Comparison of ENCODE assay signal across 10 cellular contexts in genomic region chr10:17238445-17239275, GRCh38. TPM values are rescaled to one million over a fixed set of nuclear protein-coding genes. Genes with fewer than 3 reads are reported as not detected.
A peak's percentile ranks its signal among the peaks of the same experiment; 100 is the strongest.
DNase-seq lines count a peak whose midpoint lies in the region; ATAC-seq and TF ChIP-seq lines count a peak whose summit lies in the region.
"Had no signal": no experiment of that assay in that cellular context is flagged by ENCODE, and none has a peak within 500 bp of the region (broad histone marks: within the 10 kb centered on the region; RNA-seq: fewer than 3 reads in every experiment).

No MANE protein-coding gene starts in this region.

- H3K9ac ChIP-seq in neural progenitor cell (no peak overlapping the region), colonic mucosa (ENCODE audit: low read depth in 2 of 2, low read length in 2 of 2) (no peak overlapping the region)

- no peak for ATAC-seq in HG02981 (IDR thresholded peaks at IDR 0.05; ENCODE audit: unreplicated experiment)

- H3K27me3 Mint-ChIP-seq in neural progenitor cell (ENCODE audit: insufficient read depth, low read depth): peaks cover 7% of the 10 kb centered on the region

- H3K4me3 ChIP-seq in neural progenitor cell (no peak overlapping the region), colonic mucosa (no peak overlapping the region)
- H3K4me3 ChIP-seq: cardiac muscle cell had no signal

- peaks cover 2% of the 10 kb centered on the region for H4K20me1 ChIP-seq in neural progenitor cell (ENCODE audit: low read depth)

- intact Hi-C loops in colonic mucosa (cut with DNase I): no loop called here

- H3K4me1 ChIP-seq in neural progenitor cell (no peaks in the 10 kb centered on the region), colonic mucosa (peaks cover 9% of the 10 kb centered on the region)

- no peak overlapping the region for H3K4me3 Mint-ChIP-seq in neural progenitor cell
- H3K4me3 Mint-ChIP-seq: T-helper 2 cell treated with Interferon-gamma antibody and Interleukin-4, amounts not matched to agents 5 μg/mL and 100 μg/mL, for 36 hours had no signal

- peak; percentile 85 for DNase-seq in EH (ENCODE audit: low read depth)
- DNase-seq in SW 1271 (lab: John Stamatoyannopoulos, UW): peak; percentile 51 to 92
- peak; percentile 93 for DNase-seq in fibroblast of gingiva (ENCODE audit: low read depth)
- no peak for DNase-seq in neural progenitor cell (ENCODE audit: low spot score)
- DNase-seq in colonic mucosa: no peak
- DNase-seq in putamen (ENCODE audit: low spot score): no peak
- DNase-seq in NCI-H2196 treated with DMSO at 0.1 percent for 48 hours (lab: John Stamatoyannopoulos, UW; ENCODE audit: unreplicated experiment): no peak

- no peak overlapping the region for H2AFZ ChIP-seq in neural progenitor cell (replicated peaks)

- H3K27me3 ChIP-seq in neural progenitor cell (no peaks in the 10 kb centered on the region), colonic mucosa (no peaks in the 10 kb centered on the region)
- H3K27me3 ChIP-seq: cardiac muscle cell had no signal

- no peaks in the 10 kb centered on the region for H3K79me2 ChIP-seq in neural progenitor cell (ENCODE audit: low read depth)

- no peak overlapping the region for H3K4me2 ChIP-seq in neural progenitor cell

- H3K36me3 Mint-ChIP-seq in neural progenitor cell: peaks cover 21% of the 10 kb centered on the region

- H3K36me3 ChIP-seq in neural progenitor cell: peaks cover 25% of the 10 kb centered on the region
- no peaks in the 10 kb centered on the region for H3K36me3 ChIP-seq in colonic mucosa

- peaks cover 34% of the 10 kb centered on the region for H3F3A ChIP-seq in neural progenitor cell (ENCODE audit: low read depth)

- no peaks in the 10 kb centered on the region for H3K9me3 ChIP-seq in neural progenitor cell (ENCODE audit: low read depth)
- H3K9me3 ChIP-seq in colonic mucosa: no peaks in the 10 kb centered on the region

- peaks cover 51% of the 10 kb centered on the region for H3K4me1 Mint-ChIP-seq in neural progenitor cell

- H3K27ac ChIP-seq in neural progenitor cell: no peak overlapping the region
- no peak overlapping the region for H3K27ac ChIP-seq in colonic mucosa
- H3K27ac ChIP-seq: cardiac muscle cell had no signal

- TF ChIP-seq CTCF in neural progenitor cell (IDR thresholded peaks at IDR 0.05): no peak
- no peak for TF ChIP-seq CTCF in colonic mucosa (IDR thresholded peaks at IDR 0.05)

- H3K9me3 Mint-ChIP-seq in neural progenitor cell: no peaks in the 10 kb centered on the region
- H3K9me3 Mint-ChIP-seq: T-helper 2 cell treated with Interferon-gamma antibody and Interleukin-4, amounts not matched to agents 5 μg/mL and 100 μg/mL, for 36 hours had no signal

- H3K27ac Mint-ChIP-seq in neural progenitor cell: peak overlapping the region; percentile 48
- H3K27ac Mint-ChIP-seq: T-helper 2 cell treated with Interferon-gamma antibody and Interleukin-4, amounts not matched to agents 5 μg/mL and 100 μg/mL, for 36 hours had no signal

RNA-seq across cellular contexts. Expression of gene VIM, which starts 10.6 kb away (rescaled TPM):
- total RNA-seq in neural progenitor cell (ENCODE audit: low replicate concordance) (727 and 820 TPM in 2 replicates), colonic mucosa (100 to 1,000 TPM; 121 to 326 TPM)

RNA-seq across cellular contexts. Expression of gene TRDMT1, which starts 37.2 kb away (rescaled TPM):
- total RNA-seq in neural progenitor cell (ENCODE audit: low replicate concordance) (26.4 and 35.6 TPM in 2 replicates), colonic mucosa (1 to 10 TPM; 3.4 to 3.5 TPM)

Comparison
In these comparisons a context has a peak if more than half of its experiments do, and no peak if none do; other contexts are left out.
1. DNase-seq: peak in EH (single experiment), SW 1271 (2 of 2) and fibroblast of gingiva (single experiment); none in neural progenitor cell (single experiment), colonic mucosa (single experiment), putamen (single experiment) and NCI-H2196 treated with DMSO at 0.1 percent for 48 hours (single experiment).